In genomic region chr1:156119503-156120209, GRCh38 we compare ENCODE assay signal across 8 cellular contexts. TPM values are rescaled to one million over a fixed set of nuclear protein-coding genes. Genes with fewer than 3 reads are reported as not detected.
DNase-seq lines count a peak whose midpoint lies in the region; ATAC-seq, FAIRE-seq and TF ChIP-seq lines count a peak whose summit lies in the region.

No MANE protein-coding gene starts in this region.

- no peak for TF ChIP-seq POLR2A in NB4 (IDR thresholded peaks at IDR 0.05; ENCODE audit: extremely low read depth, insufficient read length)

- ATAC-seq in CD4-positive, CD25-positive, alpha-beta regulatory T cell (ENCODE audit: low read depth in 2 of 2), result peak; percentile 31 to 43
- no peak for ATAC-seq in left lung
- no peak for ATAC-seq in HG03521 (IDR thresholded peaks at IDR 0.05; ENCODE audit: unreplicated experiment)
- no peak for ATAC-seq in HG03039 (IDR thresholded peaks at IDR 0.05; ENCODE audit: unreplicated experiment)

- peaks cover 0 to 4% (median 0%) of the 10 kb centered on the region in 7 donors for H3K9me3 Mint-ChIP-seq in CD4-positive, CD25-positive, alpha-beta regulatory T cell

- H3K27me3 Mint-ChIP-seq in CD4-positive, CD25-positive, alpha-beta regulatory T cell, result peaks cover 8% of the 10 kb centered on the region

- H3K27me3 ChIP-seq in CD4-positive, CD25-positive, alpha-beta regulatory T cell (ENCODE audit: control insufficient read depth, insufficient read depth, low read length), result no peaks in the 10 kb centered on the region
- peaks cover 0 to 57% of the 10 kb centered on the region in 2 donors for H3K27me3 ChIP-seq in left lung

- H3K36me3 ChIP-seq in CD4-positive, CD25-positive, alpha-beta regulatory T cell (ENCODE audit: control insufficient read depth, insufficient read depth, low read length), result peaks cover 3% of the 10 kb centered on the region
- peaks cover 0 to 3% of the 10 kb centered on the region in 2 donors for H3K36me3 ChIP-seq in left lung

- H3K36me3 Mint-ChIP-seq in CD4-positive, CD25-positive, alpha-beta regulatory T cell, result no peaks in the 10 kb centered on the region

- peak overlapping the region; percentile 58 for H3K4me3 ChIP-seq in CD4-positive, CD25-positive, alpha-beta regulatory T cell (ENCODE audit: low read depth, low read length)
- peak overlapping the region; percentile 32 for H3K4me3 ChIP-seq in NB4 (ENCODE audit: low read depth, low read length)
- H3K4me3 ChIP-seq in astrocyte of the cerebellum (ENCODE audit: low read depth, low read length), result peak overlapping the region; percentile 15
- H3K4me3 ChIP-seq in left lung, result peak overlapping the region in 1 of 2 donors; percentile 90

- peaks cover 1 to 68% (median 33%) of the 10 kb centered on the region in 4 donors for H3K4me1 Mint-ChIP-seq in CD4-positive, CD25-positive, alpha-beta regulatory T cell

- H3K27ac Mint-ChIP-seq in CD4-positive, CD25-positive, alpha-beta regulatory T cell, result peak overlapping the region; percentile 67 to 87 (median 78)

- intact Hi-C loops in left lung (cut with DNase I), result no loop called here

- FAIRE-seq in urothelium cell line (lab: Jason Lieb, UNC), result no peak

- DNase-seq in CD4-positive, CD25-positive, alpha-beta regulatory T cell, result no peak
- DNase-seq in NB4 (ENCODE audit: low read depth) (peak; percentile 84), astrocyte of the cerebellum (ENCODE audit: low read depth) (no peak), left lung (no peak), urothelium cell line (ENCODE audit: low spot score) (peak; percentile 84), NCI-H1048 (lab: John Stamatoyannopoulos, UW) (no peak)

- peak overlapping the region; percentile 78 to 100 (median 88) for H3K4me3 Mint-ChIP-seq in CD4-positive, CD25-positive, alpha-beta regulatory T cell

- H3K27ac ChIP-seq in CD4-positive, CD25-positive, alpha-beta regulatory T cell (ENCODE audit: insufficient read depth, low read length, poor library complexity, severe bottlenecking), result peak overlapping the region; percentile 66
- H3K27ac ChIP-seq in left lung, result peak overlapping the region; percentile 93 to 98

- in situ Hi-C loops in astrocyte of the cerebellum (cut with HindIII; ENCODE audit: low sequenced_read_pairs), result no loop called here

- no peaks in the 10 kb centered on the region for H3K9me3 ChIP-seq in CD4-positive, CD25-positive, alpha-beta regulatory T cell (ENCODE audit: control insufficient read depth in 2 of 2, low read length in 2 of 2)
- H3K9me3 ChIP-seq in left lung, result no peaks in the 10 kb centered on the region

- H3K4me1 ChIP-seq in CD4-positive, CD25-positive, alpha-beta regulatory T cell (ENCODE audit: control insufficient read depth, insufficient read depth, low read length, poor library complexity, severe bottlenecking), result peaks cover 74% of the 10 kb centered on the region
- peaks cover 67 to 100% of the 10 kb centered on the region in 2 donors for H3K4me1 ChIP-seq in left lung

- TF ChIP-seq CTCF in NB4 (IDR thresholded peaks at IDR 0.05; ENCODE audit: low read depth, low read length) (no peak), astrocyte of the cerebellum (IDR thresholded peaks at IDR 0.05; ENCODE audit: low read depth, low read length, missing control alignments) (no peak), left lung (IDR thresholded peaks at IDR 0.05) (no peak)

RNA-seq across cellular contexts. Expression of gene LMNA, which starts 5.1 kb away (rescaled TPM):
- 1,807 TPM for total RNA-seq in CD4-positive, CD25-positive, alpha-beta regulatory T cell
- 100 to 1,000 TPM in 1 of 4 donors, 10 to 100 TPM in 3; 54.1 to 113 (median 83.1) TPM for polyA plus RNA-seq in CD4-positive, CD25-positive, alpha-beta regulatory T cell
- 100 to 1,000 TPM; 425 to 437 TPM for total RNA-seq in left lung

RNA-seq across cellular contexts. Expression of gene SEMA4A, which starts 33.7 kb away (rescaled TPM):
- 41.2 TPM for total RNA-seq in CD4-positive, CD25-positive, alpha-beta regulatory T cell
- 1 to 10 TPM in 2 of 4 donors, under 1 TPM in 2; 0.89 to 2.2 (median 1.4) TPM for polyA plus RNA-seq in CD4-positive, CD25-positive, alpha-beta regulatory T cell
- total RNA-seq in left lung, result 10 to 100 TPM; 25.4 to 41.3 TPM

RNA-seq across cellular contexts. Expression of gene MEX3A, which starts 37.4 kb away (rescaled TPM):
- not detected for total RNA-seq in CD4-positive, CD25-positive, alpha-beta regulatory T cell
- not detected for polyA plus RNA-seq in CD4-positive, CD25-positive, alpha-beta regulatory T cell
- 1 to 10 TPM in 1 of 2 donors, under 1 TPM in 1; 0.86 to 3.6 TPM for total RNA-seq in left lung

RNA-seq across cellular contexts. Expression of gene RAB25, which starts 58.7 kb away (rescaled TPM):
- total RNA-seq in CD4-positive, CD25-positive, alpha-beta regulatory T cell, result 1.5 TPM
- polyA plus RNA-seq in CD4-positive, CD25-positive, alpha-beta regulatory T cell, result 1 to 10 TPM in 2 of 4 donors, under 1 TPM in 2; 0.83 to 1.7 (median 0.93) TPM
- total RNA-seq in left lung, result 100 to 1,000 TPM in 1 of 2 donors, 10 to 100 TPM in 1; 59.4 to 148 TPM

Comparison
In these comparisons a context has a peak if more than half of its experiments do, and no peak if none do; other contexts are left out.
1. ATAC-seq: peak in CD4-positive, CD25-positive, alpha-beta regulatory T cell (2 of 2); none in left lung (single experiment), HG03521 (single experiment) and HG03039 (single experiment).
2. DNase-seq: peak in NB4 (single experiment) and urothelium cell line (single experiment); none in CD4-positive, CD25-positive, alpha-beta regulatory T cell (0 of 3), astrocyte of the cerebellum (single experiment), left lung (0 of 2) and NCI-H1048 (single experiment).